ENCODE assay signal across 23 cellular contexts in genomic region chr1:56028879-56029278, GRCh38.
"Had no signal": no experiment of that assay in that cellular context is flagged by ENCODE, and none has a peak within 500 bp of the region (broad histone marks: within the 10 kb centered on the region; RNA-seq: fewer than 3 reads in every experiment).

No MANE protein-coding gene starts in this region.

- H3K4me1 ChIP-seq: prostate gland, spleen, upper lobe of left lung, vagina had no signal

- H3K4me3 ChIP-seq: heart right ventricle, left ventricle myocardium inferior, lung, pancreas, prostate gland, skin epidermis, spleen, suprapubic skin, thoracic aorta, tibial artery, upper lobe of left lung, vagina had no signal

- H3K9me3 ChIP-seq: heart right ventricle, left ventricle myocardium inferior, pancreas, prostate gland, suprapubic skin, thoracic aorta, tibial artery, upper lobe of left lung, vagina had no signal

- ATAC-seq: heart right ventricle; naive thymus-derived CD8-positive, alpha-beta T cell; right cardiac atrium; sciatic nerve; stimulated activated effector memory CD8-positive, alpha-beta T cell treated with anti-CD3 and anti-CD28 coated beads, Interleukin-12 subunit alpha, Interleukin-12 subunit beta, amount 100 ng/mL, for 72 hours had no signal

- H3K27ac ChIP-seq: heart right ventricle, left ventricle myocardium inferior, pancreas, prostate gland, skin epidermis, spleen, suprapubic skin, thoracic aorta, tibial artery, upper lobe of left lung, vagina had no signal

- H3K27me3 ChIP-seq: heart right ventricle, pancreas, spleen, suprapubic skin, tibial artery, upper lobe of left lung, vagina had no signal

- DNase-seq: heart right ventricle; hippocampal formation; left ventricle myocardium inferior; naive thymus-derived CD8-positive, alpha-beta T cell; nucleus accumbens; posterior cingulate gyrus; retina; right cardiac atrium; spleen; stimulated activated CD4-positive, alpha-beta T cell treated with anti-CD3 and anti-CD28 coated beads, Interleukin-4, amount 100 ng/mL, for 24 hours; stimulated activated naive CD4-positive, alpha-beta T cell; tibial artery; upper lobe of left lung had no signal

- H3K36me3 ChIP-seq: heart right ventricle, left ventricle myocardium inferior, pancreas, prostate gland, spleen, suprapubic skin, thoracic aorta, tibial artery, upper lobe of left lung, vagina had no signal

- FAIRE-seq: keratinocyte, pancreas had no signal
